In genomic region chr10:28393956-28394568, GRCh38 we compare ENCODE assay signal across 8 cellular contexts.
DNase-seq lines count a peak whose midpoint lies in the region; ATAC-seq and TF ChIP-seq lines count a peak whose summit lies in the region.

No MANE protein-coding gene starts in this region.

- H3K4me1 ChIP-seq in NT2/D1 (ENCODE audit: insufficient read depth, insufficient read length), result no peaks in the 10 kb centered on the region

- intact Hi-C loops in natural killer cell (cut with micrococcal nuclease), result no loop called here

- peaks cover 6 to 7% of the 10 kb centered on the region in 2 donors for H3K4me1 Mint-ChIP-seq in natural killer cell

- H3K27me3 ChIP-seq in NT2/D1 (ENCODE audit: insufficient read depth, insufficient read length), result no peaks in the 10 kb centered on the region

- no peak overlapping the region for H3K27ac Mint-ChIP-seq in natural killer cell

- H3K9me3 ChIP-seq in NT2/D1 (ENCODE audit: insufficient read depth, low read length), result 0 out of 2 replicates have a peak, but pooled peaks cover 5% of the 10 kb centered on the region

- TF ChIP-seq CTCF in AG10803 (conservative IDR thresholded peaks at IDR 0.05; ENCODE audit: low read length) (peak; percentile 97), natural killer cell (IDR thresholded peaks at IDR 0.05) (peak; percentile 94)

- H3K4me3 Mint-ChIP-seq in natural killer cell, result no peak overlapping the region

- DNase-seq in AG10803 (ENCODE audit: low read depth), result peak; percentile 64
- peak; percentile 68 for DNase-seq in NT2/D1 (ENCODE audit: low read depth, low spot score)
- peak; percentile 84 for DNase-seq in activated CD8-positive, alpha-beta memory T cell treated with anti-CD3 and anti-CD28 coated beads, Interleukin-2, amount 50 U/mL, for 48 hours
- peak; percentile 45 for DNase-seq in natural killer cell
- DNase-seq in stimulated activated naive CD4-positive, alpha-beta T cell treated with Interleukin-2 at 50 U/mL for 16 hours (lab: John Stamatoyannopoulos, UW), result peak; percentile 47

- no peaks in the 10 kb centered on the region for H3K9me3 Mint-ChIP-seq in natural killer cell

- peak; percentile 50 for ATAC-seq in GM18873 (IDR thresholded peaks at IDR 0.05; ENCODE audit: low FRiP score, unreplicated experiment)
- ATAC-seq in HG03442 (IDR thresholded peaks at IDR 0.05; ENCODE audit: unreplicated experiment), result peak; percentile 67
- ATAC-seq in esophagus mucosa, result peak; percentile 78
- ATAC-seq in natural killer cell, result peak; percentile 68 to 88 (median 78)

- H3K36me3 ChIP-seq in NT2/D1 (ENCODE audit: insufficient read depth, insufficient read length, low read length), result no peaks in the 10 kb centered on the region

- no peak overlapping the region for H3K9ac ChIP-seq in NT2/D1 (ENCODE audit: insufficient read length, low read depth)

- H3K36me3 Mint-ChIP-seq in natural killer cell, result no peaks in the 10 kb centered on the region

- H3K4me3 ChIP-seq in AG10803 (ENCODE audit: low read length) (no peak overlapping the region), NT2/D1 (ENCODE audit: insufficient read length, low read depth) (no peak overlapping the region)

- peaks cover 0 to 3% of the 10 kb centered on the region in 2 donors for H3K27me3 Mint-ChIP-seq in natural killer cell (ENCODE audit: low read depth in 2 of 2)
